Comparison of ENCODE assay signal across 8 cellular contexts in genomic region chr2:127024769-127025356, GRCh38.
DNase-seq lines count a peak whose midpoint lies in the region; TF ChIP-seq lines count a peak whose summit lies in the region.

No MANE protein-coding gene starts in this region.

- WGBS in H9 (ENCODE audit: extremely low coverage, insufficient read length, low lambda C conversion rate): no CpG with 5 or more reads among the region's 29 CpGs

- no peaks in the 10 kb centered on the region for H3K9me3 ChIP-seq in CD8-positive, alpha-beta memory T cell (ENCODE audit: low read length)
- H3K9me3 ChIP-seq in H9 (ENCODE audit: control insufficient read depth, low read depth, low read length): no peaks in the 10 kb centered on the region
- no peaks in the 10 kb centered on the region for H3K9me3 ChIP-seq in SJSA1 (replicated peaks)
- no peaks in the 10 kb centered on the region for H3K9me3 ChIP-seq in Karpas-422 (ENCODE audit: low read length)

- no peaks in the 10 kb centered on the region for H4K20me1 ChIP-seq in H9 (ENCODE audit: control insufficient read depth, insufficient read depth, insufficient read length)
- H4K20me1 ChIP-seq in Karpas-422 (ENCODE audit: insufficient read depth, low read depth, low read length): no peaks in the 10 kb centered on the region

- H2BK12ac ChIP-seq in H9 (ENCODE audit: insufficient read length, low read depth, low read length): no peak overlapping the region

- no peak overlapping the region for H2BK20ac ChIP-seq in H9 (ENCODE audit: low read depth, low read length, poor library complexity, severe bottlenecking)

- peaks cover 0 to 2% (median 0%) of the 10 kb centered on the region in 3 donors for H3K36me3 Mint-ChIP-seq in CD8-positive, alpha-beta memory T cell
- H3K36me3 Mint-ChIP-seq in H9 (ENCODE audit: insufficient read depth in 1 of 3, low read depth in 3 of 3): peaks cover 0 to 7% (median 2%) of the 10 kb centered on the region in 3 experiments; a peak in 3 of 7 replicates
- no peaks in the 10 kb centered on the region for H3K36me3 Mint-ChIP-seq in nephron (ENCODE audit: low read depth)

- H3K23ac ChIP-seq in H9 (ENCODE audit: insufficient read length, low read depth, low read length): no peak overlapping the region

- H2AFZ ChIP-seq in H9 (ENCODE audit: low read length) (no peak overlapping the region), Karpas-422 (ENCODE audit: low read length) (no peak overlapping the region)

- no peak overlapping the region for H4K5ac ChIP-seq in H9 (ENCODE audit: insufficient read length, low read depth, low read length)

- CTCF ChIA-PET in CD8-positive, alpha-beta memory T cell (lab: Charles Lee): no interaction called here

- no peak overlapping the region for H3K9ac ChIP-seq in H9 (ENCODE audit: extremely low read depth, insufficient read length, low read length)
- H3K9ac ChIP-seq in Karpas-422 (ENCODE audit: low read length): no peak overlapping the region

- no peak overlapping the region for H2BK120ac ChIP-seq in H9 (ENCODE audit: low read depth, low read length, poor library complexity, severe bottlenecking)

- peak overlapping the region; percentile 24 to 95 (median 77) for H3K4me3 Mint-ChIP-seq in CD8-positive, alpha-beta memory T cell
- H3K4me3 Mint-ChIP-seq in H9 (peak overlapping the region; percentile 83 to 88), nephron (peak overlapping the region; percentile 84 to 92 (median 91))

- H3K4ac ChIP-seq in H9 (ENCODE audit: low read depth, low read length): no peak overlapping the region

- peaks cover 3% of the 10 kb centered on the region for H3K23me2 ChIP-seq in H9 (ENCODE audit: insufficient read length, low read depth, low read length, poor library complexity, severe bottlenecking)

- H3K4me1 ChIP-seq in CD8-positive, alpha-beta memory T cell (ENCODE audit: insufficient read depth, low read length): peaks cover 7% of the 10 kb centered on the region
- H3K4me1 ChIP-seq in H9 (ENCODE audit: insufficient read depth, low read length): no peaks in the 10 kb centered on the region
- peaks cover 7% of the 10 kb centered on the region for H3K4me1 ChIP-seq in SJSA1 (replicated peaks)
- H3K4me1 ChIP-seq in Karpas-422 (ENCODE audit: low read length): no peaks in the 10 kb centered on the region

- H3K79me1 ChIP-seq in H9 (ENCODE audit: insufficient read depth, low read depth, low read length, poor library complexity, severe bottlenecking): no peaks in the 10 kb centered on the region

- no peak overlapping the region for H2BK5ac ChIP-seq in H9 (ENCODE audit: insufficient read length, low read length)

- H3K18ac ChIP-seq in H9 (ENCODE audit: insufficient read length, low read depth, low read length): peak overlapping the region; percentile 20

- no peak for DNase-seq in CD8-positive, alpha-beta memory T cell
- DNase-seq in H9 (peak; percentile 87), SJSA1 (ENCODE audit: low read depth in 1 of 2, low spot score in 2 of 2) (no peak), fibroblast of villous mesenchyme (ENCODE audit: low read depth) (no peak), Karpas-422 (no peak), NAMALWA (ENCODE audit: low spot score) (no peak), NCI-H1048 (lab: John Stamatoyannopoulos, UW) (no peak)

- H3K27me3 ChIP-seq in CD8-positive, alpha-beta memory T cell (ENCODE audit: insufficient read depth, low read length, poor library complexity, severe bottlenecking): no peaks in the 10 kb centered on the region
- H3K27me3 ChIP-seq in H9 (ENCODE audit: insufficient read depth, low read length): no peaks in the 10 kb centered on the region
- no peaks in the 10 kb centered on the region for H3K27me3 ChIP-seq in SJSA1 (replicated peaks)
- no peaks in the 10 kb centered on the region for H3K27me3 ChIP-seq in Karpas-422 (ENCODE audit: low read length)

- POLR2A ChIA-PET in CD8-positive, alpha-beta memory T cell (lab: Charles Lee): no interaction called here

- no peak overlapping the region; the same call in 1 of the 2 replicates for H3K14ac ChIP-seq in H9 (ENCODE audit: insufficient read depth, low read length)

- no peak overlapping the region for H4K91ac ChIP-seq in H9 (ENCODE audit: insufficient read length, low read depth, low read length)

- H3T11ph ChIP-seq in H9 (ENCODE audit: low read length): no peak overlapping the region

- H3K9me3 Mint-ChIP-seq in CD8-positive, alpha-beta memory T cell: peaks cover 2 to 11% (median 3%) of the 10 kb centered on the region in 5 donors
- H3K9me3 Mint-ChIP-seq in H9 (peaks cover 0 to 10% of the 10 kb centered on the region in 2 experiments; a peak in 1 of 5 replicates), nephron (no peaks in the 10 kb centered on the region)

- H3K4me3 ChIP-seq in CD8-positive, alpha-beta memory T cell (ENCODE audit: low read length): peak overlapping the region; percentile 80
- H3K4me3 ChIP-seq in SJSA1: peak overlapping the region; percentile 34
- H3K4me3 ChIP-seq in fibroblast of villous mesenchyme (ENCODE audit: low read depth, low read length): peak overlapping the region; percentile 61
- H3K4me3 ChIP-seq in Karpas-422 (ENCODE audit: low read length): no peak overlapping the region

- H2AK5ac ChIP-seq in H9 (ENCODE audit: insufficient read length, low read length): no peak overlapping the region

- H3K56ac ChIP-seq in H9 (ENCODE audit: insufficient read length, low read depth, low read length): no peak overlapping the region

- peak overlapping the region in 2 of 8 donors; percentile 7 to 47 for H3K27ac Mint-ChIP-seq in CD8-positive, alpha-beta memory T cell
- H3K27ac Mint-ChIP-seq in H9: peak overlapping the region in 1 of 3 experiments; percentile 68; a peak in 1 of 7 replicates
- peak overlapping the region; percentile 76 to 84 (median 78) for H3K27ac Mint-ChIP-seq in nephron

- peaks cover 1 to 13% of the 10 kb centered on the region in 2 donors for H3K27me3 Mint-ChIP-seq in CD8-positive, alpha-beta memory T cell
- no peaks in the 10 kb centered on the region for H3K27me3 Mint-ChIP-seq in H9 (ENCODE audit: low read depth)
- H3K27me3 Mint-ChIP-seq in nephron (ENCODE audit: low read depth): no peaks in the 10 kb centered on the region

- no peaks in the 10 kb centered on the region for H3K36me3 ChIP-seq in CD8-positive, alpha-beta memory T cell (ENCODE audit: insufficient read depth, low read length)
- no peaks in the 10 kb centered on the region for H3K36me3 ChIP-seq in SJSA1
- no peaks in the 10 kb centered on the region for H3K36me3 ChIP-seq in Karpas-422 (ENCODE audit: insufficient read depth, low read length)

- no peak overlapping the region for H2BK15ac ChIP-seq in H9 (ENCODE audit: low read depth, low read length)

- peak; percentile 49 for TF ChIP-seq CTCF in H9 (conservative IDR thresholded peaks at IDR 0.05)
- TF ChIP-seq CTCF in fibroblast of villous mesenchyme (IDR thresholded peaks at IDR 0.05; ENCODE audit: insufficient read depth, low read depth, low read length): peak; percentile 49
- peak in 2 of 3 experiments; percentile 40 to 47 for TF ChIP-seq CTCF in nephron (IDR thresholded peaks at IDR 0.05; ENCODE audit: unreplicated experiment in 3 of 3)

- H3K4me1 Mint-ChIP-seq in CD8-positive, alpha-beta memory T cell: peaks cover 11 to 14% (median 13%) of the 10 kb centered on the region in 3 donors
- H3K4me1 Mint-ChIP-seq in H9: peaks cover 17 to 25% of the 10 kb centered on the region in 2 experiments
- peaks cover 18% of the 10 kb centered on the region for H3K4me1 Mint-ChIP-seq in nephron

- H4K8ac ChIP-seq in H9 (replicated peaks; ENCODE audit: insufficient read length, low read depth, low read length): no peak overlapping the region

- H3K9me2 ChIP-seq in Karpas-422 (replicated peaks; ENCODE audit: insufficient read depth, low read length): no peaks in the 10 kb centered on the region

- H3K27ac ChIP-seq in CD8-positive, alpha-beta memory T cell (ENCODE audit: low read depth, low read length): no peak overlapping the region
- H3K27ac ChIP-seq in H9 (ENCODE audit: insufficient read length, low read depth, low read length): no peak overlapping the region
- no peak overlapping the region for H3K27ac ChIP-seq in SJSA1
- no peak overlapping the region for H3K27ac ChIP-seq in Karpas-422 (ENCODE audit: low read length)

- H3K4me2 ChIP-seq in H9 (ENCODE audit: insufficient read depth, insufficient read length, low read length): peak overlapping the region; percentile 56
- H3K4me2 ChIP-seq in Karpas-422 (ENCODE audit: low read depth, low read length, poor library complexity, severe bottlenecking): no peak overlapping the region

- H3K79me2 ChIP-seq in H9 (ENCODE audit: insufficient read depth, low read length) (no peaks in the 10 kb centered on the region), Karpas-422 (ENCODE audit: low read length) (no peaks in the 10 kb centered on the region)
